32 cellular contexts compared by ENCODE assay signal in the genomic region with DNA sequence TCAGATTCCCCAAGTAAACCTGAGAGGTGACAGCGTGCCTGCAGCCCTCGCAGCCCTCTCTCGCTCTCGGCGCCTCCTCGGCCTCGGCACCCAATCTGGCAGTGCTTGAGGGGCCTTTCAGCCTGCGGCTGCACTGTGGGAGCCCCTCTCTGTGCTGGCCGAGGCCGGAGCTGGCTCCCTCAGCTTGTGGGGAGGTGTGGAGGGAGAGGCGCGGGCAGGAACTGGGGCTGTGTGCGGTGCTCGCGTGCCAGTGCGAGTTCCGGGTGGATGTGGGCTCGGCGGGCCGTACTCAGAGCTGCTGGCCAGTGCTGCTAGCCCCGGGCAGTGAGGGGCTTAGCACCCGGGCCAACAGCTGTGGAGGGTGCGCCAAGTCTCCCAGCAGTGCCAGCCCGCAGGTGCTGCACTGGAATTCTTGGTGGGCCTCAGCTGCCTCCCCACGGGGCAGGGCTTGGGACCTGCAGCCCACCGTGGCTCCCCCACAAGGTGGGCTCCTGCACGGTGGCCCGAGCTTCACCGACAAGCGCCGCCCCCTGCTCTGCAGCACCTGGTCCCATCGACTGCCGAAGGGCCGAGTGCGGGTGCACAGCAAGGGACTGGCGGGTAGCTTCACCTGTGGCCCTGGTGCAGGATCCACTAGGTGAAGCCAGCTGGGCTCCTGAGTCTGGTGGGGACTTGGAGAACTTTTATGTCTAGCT.
"Had no signal": no experiment of that assay in that cellular context is flagged by ENCODE, and none has a peak within 500 bp of the region (broad histone marks: within the 10 kb centered on the region; RNA-seq: fewer than 3 reads in every experiment).

No MANE protein-coding gene starts in this region.

- H3K4me3 Mint-ChIP-seq: activated CD4-positive, alpha-beta memory T cell treated with anti-CD3 and anti-CD28 coated beads for 36 hours; activated CD4-positive, alpha-beta T cell treated with anti-CD3 and anti-CD28 coated beads for 36 hours; activated CD4-positive, alpha-beta T cell treated with anti-CD3 and anti-CD28 coated beads, Interleukin-2, amount 10 ng/mL, durations not matched to agents 24 days and 14 days; activated CD8-positive, alpha-beta memory T cell treated with anti-CD3 and anti-CD28 coated beads, Interleukin-2, amount 10 ng/mL, durations not matched to agents 7 days and 5 days; activated CD8-positive, alpha-beta T cell treated with anti-CD3 and anti-CD28 coated beads, Interleukin-2, amount 10 ng/mL, durations not matched to agents 7 days and 5 days; activated naive CD8-positive, alpha-beta T cell; activated T-helper 1 cell treated with anti-CD3 and anti-CD28 coated beads, Interleukin-12 subunit alpha, Interleukin-12 subunit beta, Interleukin-2, Interleukin-4 antibody, amounts not matched to agents 30 ng/mL and 10 ng/mL and 1 ng/mL, durations not matched to agents 14 hours and 24 hours and 36 hours; T-helper 17 cell had no signal

- H3K9me3 ChIP-seq: colonic mucosa had no signal

- H3K27me3 ChIP-seq: brain microvascular endothelial cell, colonic mucosa, esophagus squamous epithelium, gastroesophageal sphincter had no signal

- H3K27me3 Mint-ChIP-seq: activated CD4-positive, alpha-beta memory T cell treated with anti-CD3 and anti-CD28 coated beads for 36 hours; activated CD4-positive, alpha-beta T cell treated with anti-CD3 and anti-CD28 coated beads for 36 hours; activated CD4-positive, alpha-beta T cell treated with anti-CD3 and anti-CD28 coated beads, Interleukin-2, amount 10 ng/mL, durations not matched to agents 24 days and 14 days; activated CD8-positive, alpha-beta memory T cell treated with anti-CD3 and anti-CD28 coated beads, Interleukin-2, amount 10 ng/mL, durations not matched to agents 7 days and 5 days; activated naive CD8-positive, alpha-beta T cell; T-helper 17 cell had no signal

- H3K4me3 ChIP-seq: colonic mucosa, esophagus squamous epithelium, gastroesophageal sphincter had no signal

- ATAC-seq: activated CD4-positive, alpha-beta T cell treated with anti-CD3 and anti-CD28 coated beads for 36 hours; activated CD8-positive, alpha-beta memory T cell treated with anti-CD3 and anti-CD28 coated beads, Interleukin-2, amount 10 ng/mL, durations not matched to agents 7 days and 5 days; activated CD8-positive, alpha-beta T cell treated with anti-CD3 and anti-CD28 coated beads, Interleukin-2, amount 10 ng/mL, durations not matched to agents 7 days and 5 days; gastroesophageal sphincter; T-helper 17 cell had no signal

- H3K4me1 Mint-ChIP-seq: activated CD4-positive, alpha-beta T cell treated with anti-CD3 and anti-CD28 coated beads for 36 hours; activated CD4-positive, alpha-beta T cell treated with anti-CD3 and anti-CD28 coated beads, Interleukin-2, amount 10 ng/mL, durations not matched to agents 24 days and 14 days; activated CD8-positive, alpha-beta memory T cell treated with anti-CD3 and anti-CD28 coated beads, Interleukin-2, amount 10 ng/mL, durations not matched to agents 7 days and 5 days; T-helper 17 cell had no signal

- H3K27ac ChIP-seq: brain microvascular endothelial cell, colonic mucosa, epithelial cell of prostate, esophagus squamous epithelium, gastroesophageal sphincter had no signal

- H3K27ac Mint-ChIP-seq: activated CD4-positive, alpha-beta memory T cell treated with anti-CD3 and anti-CD28 coated beads for 36 hours; activated CD4-positive, alpha-beta T cell treated with anti-CD3 and anti-CD28 coated beads for 36 hours; activated CD4-positive, alpha-beta T cell treated with anti-CD3 and anti-CD28 coated beads, Interleukin-2, amount 10 ng/mL, durations not matched to agents 24 days and 14 days; activated CD8-positive, alpha-beta memory T cell treated with anti-CD3 and anti-CD28 coated beads, Interleukin-2, amount 10 ng/mL, durations not matched to agents 7 days and 5 days; activated CD8-positive, alpha-beta T cell treated with anti-CD3 and anti-CD28 coated beads, Interleukin-2, amount 10 ng/mL, durations not matched to agents 7 days and 5 days; activated naive CD8-positive, alpha-beta T cell; activated T-helper 1 cell treated with anti-CD3 and anti-CD28 coated beads, Interleukin-12 subunit alpha, Interleukin-12 subunit beta, Interleukin-2, Interleukin-4 antibody, amounts not matched to agents 30 ng/mL and 10 ng/mL and 1 ng/mL, durations not matched to agents 14 hours and 24 hours and 36 hours; activated T-helper 2 cell treated with anti-CD3 and anti-CD28 coated beads, Interferon-gamma antibody, Interleukin-2, Interleukin-4, amounts not matched to agents 10 μg/mL and 5 μg/mL and 100 μg/mL, durations not matched to agents 14 hours and 24 hours and 36 hours; T-helper 17 cell had no signal

- H3K36me3 Mint-ChIP-seq: activated CD4-positive, alpha-beta memory T cell treated with anti-CD3 and anti-CD28 coated beads for 36 hours; activated CD8-positive, alpha-beta memory T cell treated with anti-CD3 and anti-CD28 coated beads, Interleukin-2, amount 10 ng/mL, durations not matched to agents 7 days and 5 days; activated naive CD8-positive, alpha-beta T cell had no signal

- H3K4me1 ChIP-seq: colonic mucosa, esophagus squamous epithelium, gastroesophageal sphincter had no signal

- H3K36me3 ChIP-seq: brain microvascular endothelial cell, colonic mucosa, esophagus squamous epithelium, gastroesophageal sphincter had no signal

- FAIRE-seq: astrocyte, bronchial epithelial cell, endometrium, endothelial cell of umbilical vein had no signal

- DNase-seq: activated CD4-positive, alpha-beta memory T cell treated with anti-CD3 and anti-CD28 coated beads for 36 hours; activated CD4-positive, alpha-beta T cell treated with anti-CD3 and anti-CD28 coated beads for 36 hours; activated CD4-positive, alpha-beta T cell treated with anti-CD3 and anti-CD28 coated beads, Interleukin-2, amount 10 ng/mL, durations not matched to agents 24 days and 14 days; activated CD4-positive, CD25-positive, alpha-beta regulatory T cell; activated CD4-positive, CD25-positive, alpha-beta regulatory T cell treated with anti-CD3 and anti-CD28 coated beads, Interleukin-2, amount 50 U/mL, for 72 hours; activated CD8-positive, alpha-beta memory T cell treated with anti-CD3 and anti-CD28 coated beads, Interleukin-2, amount 10 ng/mL, durations not matched to agents 7 days and 5 days; activated CD8-positive, alpha-beta memory T cell treated with anti-CD3 and anti-CD28 coated beads, Interleukin-2, amount 50 U/mL, for 4 hours; activated CD8-positive, alpha-beta T cell treated with anti-CD3 and anti-CD28 coated beads, Interleukin-2, amount 10 ng/mL, durations not matched to agents 7 days and 5 days; activated effector memory CD4-positive, alpha-beta T cell treated with anti-CD3 and anti-CD28 coated beads, Interleukin-2, amount 50 U/mL, for 16 hours; activated naive CD4-positive, alpha-beta T cell treated with anti-CD3 and anti-CD28 coated beads, Interleukin-2, amount 50 U/mL, for 16 hours; activated naive CD4-positive, alpha-beta T cell treated with Interleukin-2 at 50 U/mL for 16 hours; activated T-cell treated with anti-CD3 and anti-CD28 coated beads, Interleukin-2, amount 50 U/mL, for 1 hour; activated T-cell treated with anti-CD3 and anti-CD28 coated beads, Interleukin-2, amount 50 U/mL, for 48 hours; amniotic stem cell; anterior cingulate cortex; brain microvascular endothelial cell; caudate nucleus; colonic mucosa; effector CD8-positive, alpha-beta T cell; esophagus squamous epithelium; foreskin melanocyte; T-helper 1 cell; T-helper 17 cell had no signal
